ENCODE assay signal across 1 cellular context in the genomic region with DNA sequence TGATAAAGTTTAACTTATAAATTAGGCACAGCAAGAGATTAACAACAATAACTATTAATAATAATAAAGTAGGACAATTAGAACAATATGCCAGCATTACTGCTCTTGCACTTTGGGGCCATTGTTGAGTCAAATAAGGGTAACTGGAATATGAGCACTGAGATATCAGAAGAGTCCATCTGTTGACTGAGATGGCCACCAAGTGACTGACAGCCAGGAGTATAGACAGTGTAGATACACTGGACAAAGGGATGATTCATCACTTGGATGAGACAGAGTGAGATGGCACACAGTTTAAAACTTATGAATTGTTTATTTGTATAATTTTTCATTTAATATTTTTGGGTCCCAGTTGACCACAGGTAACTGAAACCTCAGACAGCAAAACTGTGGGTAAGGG.
TF ChIP-seq lines count a peak whose summit lies in the region.

No MANE protein-coding gene starts in this region.

TF ChIP-seq in K562, 482 proteins besides CTCF, POLR2A, EP300 and RAD21 (continued from another document and continues in another):
- TF ChIP-seq ZNF175 (CRISPR knock-in tag; IDR thresholded peaks at IDR 0.05; ENCODE audit: low read depth) (no peak), TCF3 (CRISPR knock-in tag; IDR thresholded peaks at IDR 0.05) (peak; percentile 73), ZNF707 (CRISPR knock-in tag; conservative IDR thresholded peaks at IDR 0.05) (no peak), NFIX (CRISPR knock-in tag; IDR thresholded peaks at IDR 0.05; ENCODE audit: low read depth) (no peak), ZNF445 (CRISPR knock-in tag; IDR thresholded peaks at IDR 0.05; ENCODE audit: low read depth) (no peak), ZNF830 (CRISPR knock-in tag; IDR thresholded peaks at IDR 0.05) (no peak), ZFP1 (CRISPR knock-in tag; IDR thresholded peaks at IDR 0.05) (no peak), MAFK (IDR thresholded peaks at IDR 0.05; ENCODE audit: low read length) (no peak), CC2D1A (IDR thresholded peaks at IDR 0.05) (no peak), NR4A1 (CRISPR knock-in tag; IDR thresholded peaks at IDR 0.05) (no peak), NR4A1 (tag; IDR thresholded peaks at IDR 0.05) (no peak), ZNF212 (CRISPR knock-in tag; IDR thresholded peaks at IDR 0.05) (no peak), ZNF668 (CRISPR knock-in tag; IDR thresholded peaks at IDR 0.05) (no peak), MTA2 (IDR thresholded peaks at IDR 0.05; ENCODE audit: low read depth) (no peak), ZZZ3 (IDR thresholded peaks at IDR 0.05) (no peak), ZNF174 (CRISPR knock-in tag; IDR thresholded peaks at IDR 0.05) (no peak), SMARCE1 (IDR thresholded peaks at IDR 0.05) (peak; percentile 60; the same call in 1 of the 2 replicates), ADNP (tag; IDR thresholded peaks at IDR 0.05) (no peak), HNRNPL (IDR thresholded peaks at IDR 0.05; ENCODE audit: low read depth, low read length) (no peak), SUPT5H (IDR thresholded peaks at IDR 0.05) (no peak), ELF4 (CRISPR knock-in tag; IDR thresholded peaks at IDR 0.05) (no peak), HSF4 (CRISPR knock-in tag; IDR thresholded peaks at IDR 0.05; ENCODE audit: borderline replicate concordance) (no peak), DPF2 (IDR thresholded peaks at IDR 0.05) (peak; percentile 76), E2F3 (CRISPR knock-in tag; IDR thresholded peaks at IDR 0.05) (no peak), ZNF436 (CRISPR knock-in tag; IDR thresholded peaks at IDR 0.05) (no peak), EZH2 (IDR thresholded peaks at IDR 0.05; ENCODE audit: borderline replicate concordance, low read depth, low read length) (no peak), TBL1XR1 (IDR thresholded peaks at IDR 0.05; ENCODE audit: low read length in 2 of 2) (peak in 1 of 2 experiments; percentile 46; a peak in 1 of 4 replicates)
- TF ChIP-seq, protein P1, sequence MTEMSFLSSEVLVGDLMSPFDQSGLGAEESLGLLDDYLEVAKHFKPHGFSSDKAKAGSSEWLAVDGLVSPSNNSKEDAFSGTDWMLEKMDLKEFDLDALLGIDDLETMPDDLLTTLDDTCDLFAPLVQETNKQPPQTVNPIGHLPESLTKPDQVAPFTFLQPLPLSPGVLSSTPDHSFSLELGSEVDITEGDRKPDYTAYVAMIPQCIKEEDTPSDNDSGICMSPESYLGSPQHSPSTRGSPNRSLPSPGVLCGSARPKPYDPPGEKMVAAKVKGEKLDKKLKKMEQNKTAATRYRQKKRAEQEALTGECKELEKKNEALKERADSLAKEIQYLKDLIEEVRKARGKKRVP (CRISPR knock-in tag; IDR thresholded peaks at IDR 0.05): no peak
- TF ChIP-seq, protein P2, sequence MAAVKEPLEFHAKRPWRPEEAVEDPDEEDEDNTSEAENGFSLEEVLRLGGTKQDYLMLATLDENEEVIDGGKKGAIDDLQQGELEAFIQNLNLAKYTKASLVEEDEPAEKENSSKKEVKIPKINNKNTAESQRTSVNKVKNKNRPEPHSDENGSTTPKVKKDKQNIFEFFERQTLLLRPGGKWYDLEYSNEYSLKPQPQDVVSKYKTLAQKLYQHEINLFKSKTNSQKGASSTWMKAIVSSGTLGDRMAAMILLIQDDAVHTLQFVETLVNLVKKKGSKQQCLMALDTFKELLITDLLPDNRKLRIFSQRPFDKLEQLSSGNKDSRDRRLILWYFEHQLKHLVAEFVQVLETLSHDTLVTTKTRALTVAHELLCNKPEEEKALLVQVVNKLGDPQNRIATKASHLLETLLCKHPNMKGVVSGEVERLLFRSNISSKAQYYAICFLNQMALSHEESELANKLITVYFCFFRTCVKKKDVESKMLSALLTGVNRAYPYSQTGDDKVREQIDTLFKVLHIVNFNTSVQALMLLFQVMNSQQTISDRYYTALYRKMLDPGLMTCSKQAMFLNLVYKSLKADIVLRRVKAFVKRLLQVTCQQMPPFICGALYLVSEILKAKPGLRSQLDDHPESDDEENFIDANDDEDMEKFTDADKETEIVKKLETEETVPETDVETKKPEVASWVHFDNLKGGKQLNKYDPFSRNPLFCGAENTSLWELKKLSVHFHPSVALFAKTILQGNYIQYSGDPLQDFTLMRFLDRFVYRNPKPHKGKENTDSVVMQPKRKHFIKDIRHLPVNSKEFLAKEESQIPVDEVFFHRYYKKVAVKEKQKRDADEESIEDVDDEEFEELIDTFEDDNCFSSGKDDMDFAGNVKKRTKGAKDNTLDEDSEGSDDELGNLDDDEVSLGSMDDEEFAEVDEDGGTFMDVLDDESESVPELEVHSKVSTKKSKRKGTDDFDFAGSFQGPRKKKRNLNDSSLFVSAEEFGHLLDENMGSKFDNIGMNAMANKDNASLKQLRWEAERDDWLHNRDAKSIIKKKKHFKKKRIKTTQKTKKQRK (IDR thresholded peaks at IDR 0.05; ENCODE audit: borderline replicate concordance, low read depth, low read length): no peak
- TF ChIP-seq, protein P3, sequence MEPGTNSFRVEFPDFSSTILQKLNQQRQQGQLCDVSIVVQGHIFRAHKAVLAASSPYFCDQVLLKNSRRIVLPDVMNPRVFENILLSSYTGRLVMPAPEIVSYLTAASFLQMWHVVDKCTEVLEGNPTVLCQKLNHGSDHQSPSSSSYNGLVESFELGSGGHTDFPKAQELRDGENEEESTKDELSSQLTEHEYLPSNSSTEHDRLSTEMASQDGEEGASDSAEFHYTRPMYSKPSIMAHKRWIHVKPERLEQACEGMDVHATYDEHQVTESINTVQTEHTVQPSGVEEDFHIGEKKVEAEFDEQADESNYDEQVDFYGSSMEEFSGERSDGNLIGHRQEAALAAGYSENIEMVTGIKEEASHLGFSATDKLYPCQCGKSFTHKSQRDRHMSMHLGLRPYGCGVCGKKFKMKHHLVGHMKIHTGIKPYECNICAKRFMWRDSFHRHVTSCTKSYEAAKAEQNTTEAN (CRISPR knock-in tag; IDR thresholded peaks at IDR 0.05): no peak
- TF ChIP-seq, protein P4, sequence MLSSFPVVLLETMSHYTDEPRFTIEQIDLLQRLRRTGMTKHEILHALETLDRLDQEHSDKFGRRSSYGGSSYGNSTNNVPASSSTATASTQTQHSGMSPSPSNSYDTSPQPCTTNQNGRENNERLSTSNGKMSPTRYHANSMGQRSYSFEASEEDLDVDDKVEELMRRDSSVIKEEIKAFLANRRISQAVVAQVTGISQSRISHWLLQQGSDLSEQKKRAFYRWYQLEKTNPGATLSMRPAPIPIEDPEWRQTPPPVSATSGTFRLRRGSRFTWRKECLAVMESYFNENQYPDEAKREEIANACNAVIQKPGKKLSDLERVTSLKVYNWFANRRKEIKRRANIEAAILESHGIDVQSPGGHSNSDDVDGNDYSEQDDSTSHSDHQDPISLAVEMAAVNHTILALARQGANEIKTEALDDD (IDR thresholded peaks at IDR 0.05): no peak
- TF ChIP-seq, protein P5, sequence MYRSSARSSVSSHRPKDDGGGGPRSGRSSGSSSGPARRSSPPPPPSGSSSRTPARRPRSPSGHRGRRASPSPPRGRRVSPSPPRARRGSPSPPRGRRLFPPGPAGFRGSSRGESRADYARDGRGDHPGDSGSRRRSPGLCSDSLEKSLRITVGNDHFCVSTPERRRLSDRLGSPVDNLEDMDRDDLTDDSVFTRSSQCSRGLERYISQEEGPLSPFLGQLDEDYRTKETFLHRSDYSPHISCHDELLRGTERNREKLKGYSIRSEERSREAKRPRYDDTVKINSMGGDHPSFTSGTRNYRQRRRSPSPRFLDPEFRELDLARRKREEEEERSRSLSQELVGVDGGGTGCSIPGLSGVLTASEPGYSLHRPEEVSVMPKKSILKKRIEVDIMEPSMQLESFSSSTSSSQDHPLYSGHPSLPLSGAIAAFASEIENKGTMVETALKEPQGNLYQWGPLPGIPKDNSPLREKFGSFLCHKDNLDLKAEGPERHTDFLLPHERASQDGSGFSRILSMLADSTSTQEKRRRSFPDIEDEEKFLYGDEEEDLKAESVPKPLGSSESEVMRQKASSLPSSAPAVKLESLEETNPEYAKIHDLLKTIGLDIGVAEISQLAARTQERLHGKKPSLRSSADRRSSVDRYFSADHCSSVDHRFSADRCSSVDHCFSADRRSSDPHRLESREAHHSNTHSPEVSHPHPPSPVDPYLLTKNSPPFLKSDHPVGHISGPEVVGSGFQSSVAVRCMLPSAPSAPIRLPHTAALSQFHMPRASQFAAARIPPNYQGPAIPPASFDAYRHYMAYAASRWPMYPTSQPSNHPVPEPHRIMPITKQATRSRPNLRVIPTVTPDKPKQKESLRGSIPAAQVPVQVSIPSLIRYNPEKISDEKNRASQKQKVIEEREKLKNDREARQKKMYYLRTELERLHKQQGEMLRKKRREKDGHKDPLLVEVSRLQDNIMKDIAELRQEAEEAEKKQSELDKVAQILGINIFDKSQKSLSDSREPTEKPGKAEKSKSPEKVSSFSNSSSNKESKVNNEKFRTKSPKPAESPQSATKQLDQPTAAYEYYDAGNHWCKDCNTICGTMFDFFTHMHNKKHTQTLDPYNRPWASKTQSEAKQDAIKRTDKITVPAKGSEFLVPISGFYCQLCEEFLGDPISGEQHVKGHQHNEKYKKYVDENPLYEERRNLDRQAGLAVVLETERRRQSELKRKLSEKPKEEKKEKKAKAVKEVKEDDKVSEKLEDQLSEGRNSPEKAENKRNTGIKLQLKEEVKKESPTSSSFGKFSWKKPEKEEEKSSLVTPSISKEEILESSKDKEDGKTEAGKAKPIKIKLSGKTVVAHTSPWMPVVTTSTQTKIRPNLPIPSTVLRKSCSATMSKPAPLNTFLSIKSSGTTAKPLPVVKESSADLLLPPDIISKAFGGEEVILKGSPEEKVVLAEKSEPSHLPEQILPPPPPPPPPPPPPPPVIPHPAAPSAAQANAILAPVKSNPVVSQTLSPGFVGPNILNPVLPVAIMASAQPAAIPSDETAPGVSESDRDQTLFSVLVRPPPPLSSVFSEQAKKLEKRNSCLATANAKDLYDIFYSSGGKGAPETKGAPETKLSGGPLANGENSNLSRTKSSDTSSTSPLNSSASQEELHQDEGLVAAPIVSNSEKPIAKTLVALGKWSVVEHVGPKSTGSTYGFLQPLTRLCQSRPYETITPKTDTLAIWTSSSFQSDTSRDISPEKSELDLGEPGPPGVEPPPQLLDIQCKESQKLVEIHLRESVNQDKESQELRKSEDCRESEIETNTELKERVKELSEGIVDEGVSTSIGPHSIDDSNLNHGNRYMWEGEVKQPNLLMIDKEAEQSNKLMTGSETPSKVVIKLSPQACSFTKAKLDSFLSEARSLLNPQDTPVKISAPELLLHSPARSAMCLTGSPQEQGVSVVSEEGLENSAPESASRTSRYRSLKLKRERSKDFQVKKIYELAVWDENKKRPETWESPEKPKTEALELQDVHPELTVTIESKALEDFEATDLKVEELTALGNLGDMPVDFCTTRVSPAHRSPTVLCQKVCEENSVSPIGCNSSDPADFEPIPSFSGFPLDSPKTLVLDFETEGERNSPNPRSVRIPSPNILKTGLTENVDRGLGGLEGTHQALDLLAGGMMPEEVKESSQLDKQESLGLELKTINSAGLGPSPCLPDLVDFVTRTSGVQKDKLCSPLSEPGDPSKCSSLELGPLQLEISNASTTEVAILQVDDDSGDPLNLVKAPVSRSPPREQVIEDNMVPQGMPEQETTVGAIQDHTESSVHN (IDR thresholded peaks at IDR 0.05; ENCODE audit: borderline replicate concordance in 1 of 2, low read depth in 1 of 2): no peak
- TF ChIP-seq, protein P6, sequence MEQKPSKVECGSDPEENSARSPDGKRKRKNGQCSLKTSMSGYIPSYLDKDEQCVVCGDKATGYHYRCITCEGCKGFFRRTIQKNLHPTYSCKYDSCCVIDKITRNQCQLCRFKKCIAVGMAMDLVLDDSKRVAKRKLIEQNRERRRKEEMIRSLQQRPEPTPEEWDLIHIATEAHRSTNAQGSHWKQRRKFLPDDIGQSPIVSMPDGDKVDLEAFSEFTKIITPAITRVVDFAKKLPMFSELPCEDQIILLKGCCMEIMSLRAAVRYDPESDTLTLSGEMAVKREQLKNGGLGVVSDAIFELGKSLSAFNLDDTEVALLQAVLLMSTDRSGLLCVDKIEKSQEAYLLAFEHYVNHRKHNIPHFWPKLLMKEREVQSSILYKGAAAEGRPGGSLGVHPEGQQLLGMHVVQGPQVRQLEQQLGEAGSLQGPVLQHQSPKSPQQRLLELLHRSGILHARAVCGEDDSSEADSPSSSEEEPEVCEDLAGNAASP (IDR thresholded peaks at IDR 0.05): no peak
- TF ChIP-seq, protein P7, sequence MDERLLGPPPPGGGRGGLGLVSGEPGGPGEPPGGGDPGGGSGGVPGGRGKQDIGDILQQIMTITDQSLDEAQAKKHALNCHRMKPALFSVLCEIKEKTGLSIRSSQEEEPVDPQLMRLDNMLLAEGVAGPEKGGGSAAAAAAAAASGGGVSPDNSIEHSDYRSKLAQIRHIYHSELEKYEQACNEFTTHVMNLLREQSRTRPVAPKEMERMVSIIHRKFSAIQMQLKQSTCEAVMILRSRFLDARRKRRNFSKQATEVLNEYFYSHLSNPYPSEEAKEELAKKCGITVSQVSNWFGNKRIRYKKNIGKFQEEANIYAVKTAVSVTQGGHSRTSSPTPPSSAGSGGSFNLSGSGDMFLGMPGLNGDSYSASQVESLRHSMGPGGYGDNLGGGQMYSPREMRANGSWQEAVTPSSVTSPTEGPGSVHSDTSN (CRISPR knock-in tag; IDR thresholded peaks at IDR 0.05; ENCODE audit: low read depth): peak; percentile 73
- TF ChIP-seq, protein P7 (tag; conservative IDR thresholded peaks at IDR 0.05; ENCODE audit: low read depth): peak; percentile 88
